In the genomic region with DNA sequence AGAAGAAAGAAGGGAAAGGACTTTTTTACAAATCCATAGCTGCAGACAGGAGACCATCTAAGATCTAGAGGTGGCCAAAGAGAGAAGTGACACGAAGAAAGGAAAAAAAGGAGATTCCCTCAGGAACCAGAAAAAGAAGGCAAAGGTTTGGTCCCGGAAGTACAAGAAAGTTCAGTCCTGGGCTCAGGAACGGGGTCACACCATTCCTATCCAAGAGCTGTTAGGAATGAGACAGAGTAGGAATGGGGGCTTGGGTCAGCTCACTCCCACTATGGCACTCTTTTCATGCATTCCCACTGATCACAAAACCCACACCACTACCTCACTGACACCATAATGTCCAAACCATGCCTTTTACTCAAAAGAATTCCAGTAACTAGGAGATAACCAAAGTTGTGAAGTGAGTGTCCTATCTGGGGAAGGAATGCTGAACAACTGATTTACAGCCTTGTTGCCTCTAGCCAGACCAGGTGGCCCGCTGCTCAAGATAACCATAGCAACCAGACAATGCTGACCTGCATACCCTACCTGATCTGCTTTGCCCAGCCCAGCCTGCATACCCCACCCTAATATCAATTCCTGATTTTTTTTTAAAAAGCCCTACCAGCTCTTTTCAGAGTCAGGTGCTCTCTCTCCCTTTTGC, we compare ENCODE assay signal across 23 cellular contexts. TPM values are rescaled to one million over a fixed set of nuclear protein-coding genes. Genes with fewer than 3 reads are reported as not detected.
DNase-seq lines count a peak whose midpoint lies in the region; ATAC-seq and TF ChIP-seq lines count a peak whose summit lies in the region.
"Had no signal": no experiment of that assay in that cellular context is flagged by ENCODE, and none has a peak within 500 bp of the region (broad histone marks: within the 10 kb centered on the region; RNA-seq: fewer than 3 reads in every experiment).

No MANE protein-coding gene starts in this region.

- H3K4me2 ChIP-seq in mammary epithelial cell (ENCODE audit: insufficient read depth, low read depth, low read length), result no peak overlapping the region
- H3K4me2 ChIP-seq: A549 had no signal

- no peak for DNase-seq in MCF 10A (ENCODE audit: unreplicated experiment)
- DNase-seq in mammary epithelial cell, result no peak
- DNase-seq in memory B cell (ENCODE audit: low spot score in 2 of 2), result no peak
- no peak for DNase-seq in stimulated activated effector memory CD8-positive, alpha-beta T cell treated with anti-CD3 and anti-CD28 coated beads, Interleukin-12 subunit alpha, Interleukin-12 subunit beta, amount 100 ng/mL, for 72 hours (ENCODE audit: low spot score in 2 of 2)
- no peak for DNase-seq in NCI-H446 treated with DMSO at 0.1 percent for 48 hours (lab: John Stamatoyannopoulos, UW)
- DNase-seq in nucleus accumbens (lab: John Stamatoyannopoulos, UW), result no peak
- DNase-seq: activated CD4-positive, alpha-beta T cell treated with anti-CD3 and anti-CD28 coated beads, Interleukin-2, amount 10 ng/mL, durations not matched to agents 7 days and 5 days; activated effector memory CD4-positive, alpha-beta T cell treated with Interleukin-2 at 50 U/mL for 16 hours; BE2C; heart left ventricle; KG1; NCI-H146; NCI-H2171 treated with DMSO at 0.1 percent for 48 hours; NCI-H526; RPMI8226; stimulated activated CD4-positive, alpha-beta T cell treated with anti-CD3 and anti-CD28 coated beads, Interleukin-4, amount 100 ng/mL, for 24 hours; stimulated activated naive CD8-positive, alpha-beta T cell treated with anti-CD3 and anti-CD28 coated beads, Interleukin-15, Interleukin-2, amounts not matched to agents 100 U/mL and 50 U/mL, for 24 hours had no signal

- BruUV-seq in MCF 10A (replicated peaks; lab: Mats Ljungman, UMichigan), result no TSS peak
- no TSS peak for BruUV-seq in mammary epithelial cell (replicated peaks; lab: Mats Ljungman, UMichigan)

- intact Hi-C loops in MCF 10A (cut with micrococcal nuclease), result no loop called here
- intact Hi-C loops in mammary epithelial cell (cut with micrococcal nuclease), result no loop called here

- no peak overlapping the region for H3K27ac ChIP-seq in mammary epithelial cell (ENCODE audit: insufficient read depth, low read depth, low read length)
- H3K27ac ChIP-seq: A549, heart left ventricle, tibial nerve had no signal

- H4K20me1 ChIP-seq in mammary epithelial cell (ENCODE audit: insufficient read depth, low read length), result no peaks in the 10 kb centered on the region

- H3K36me3 Mint-ChIP-seq in MCF 10A (ENCODE audit: insufficient read depth, unreplicated experiment) (peaks cover 58% of the 10 kb centered on the region), memory B cell (peaks cover 46% of the 10 kb centered on the region)
- H3K36me3 Mint-ChIP-seq in activated T-helper 17 cell treated with anti-CD3 and anti-CD28 coated beads, Interleukin-2, amount 50 U/mL, for 72 hours (ENCODE audit: low read depth), result peaks cover 95% of the 10 kb centered on the region
- H3K36me3 Mint-ChIP-seq in stimulated activated effector memory CD8-positive, alpha-beta T cell treated with anti-CD3 and anti-CD28 coated beads, Interleukin-12 subunit alpha, Interleukin-12 subunit beta, amount 100 ng/mL, for 72 hours, result peaks cover 91% of the 10 kb centered on the region

- no peaks in the 10 kb centered on the region for H3K9me3 Mint-ChIP-seq in MCF 10A (ENCODE audit: unreplicated experiment)
- no peaks in the 10 kb centered on the region for H3K9me3 Mint-ChIP-seq in activated T-helper 17 cell treated with anti-CD3 and anti-CD28 coated beads, Interleukin-2, amount 50 U/mL, for 72 hours
- H3K9me3 Mint-ChIP-seq in memory B cell, result peaks cover 1% of the 10 kb centered on the region
- H3K9me3 Mint-ChIP-seq in stimulated activated effector memory CD8-positive, alpha-beta T cell treated with anti-CD3 and anti-CD28 coated beads, Interleukin-12 subunit alpha, Interleukin-12 subunit beta, amount 100 ng/mL, for 72 hours, result no peaks in the 10 kb centered on the region
- H3K9me3 Mint-ChIP-seq: activated CD4-positive, alpha-beta T cell treated with anti-CD3 and anti-CD28 coated beads, Interleukin-2, amount 10 ng/mL, durations not matched to agents 7 days and 5 days; T-helper 1 cell treated with Interleukin-12 subunit alpha and Interleukin-12 subunit beta and Interleukin-4 antibody, amounts not matched to agents 30 μg/mL and 1 μg/mL, for 36 hours had no signal

- no peak overlapping the region for H2AFZ ChIP-seq in mammary epithelial cell (ENCODE audit: low read depth, low read length)

- CTCF ChIA-PET in MCF 10A (lab: Yijun Ruan, JAX) (interaction anchor here (0.7 kb wide), 1 partner anchor 311 kb away, joined by 4 read pairs; no protein-coding TSS in a partner anchor), mammary epithelial cell (lab: Charles Lee; ENCODE audit: low non-redundant PET) (no interaction called here)

- no peak for TF ChIP-seq CTCF in MCF 10A (IDR thresholded peaks at IDR 0.05; ENCODE audit: unreplicated experiment)
- TF ChIP-seq CTCF in mammary epithelial cell (conservative IDR thresholded peaks at IDR 0.05 in 1 of 2, IDR thresholded peaks at IDR 0.05 in 1 of 2; ENCODE audit: extremely low read depth in 1 of 2, insufficient read depth in 1 of 2, low read depth in 1 of 2, low read length in 2 of 2), result no peak

- dilution Hi-C loops in mammary epithelial cell (cut with HindIII; ENCODE audit: low sequenced_read_pairs), result no loop called here

- H3K4me1 ChIP-seq in mammary epithelial cell (ENCODE audit: insufficient read depth, low read length), result no peaks in the 10 kb centered on the region
- H3K4me1 ChIP-seq: BE2C had no signal

- H3K27me3 Mint-ChIP-seq in MCF 10A (ENCODE audit: insufficient read depth, unreplicated experiment) (no peaks in the 10 kb centered on the region), memory B cell (no peaks in the 10 kb centered on the region)
- H3K27me3 Mint-ChIP-seq in activated T-helper 17 cell treated with anti-CD3 and anti-CD28 coated beads, Interleukin-2, amount 50 U/mL, for 72 hours, result no peaks in the 10 kb centered on the region
- H3K27me3 Mint-ChIP-seq: activated CD4-positive, alpha-beta T cell treated with anti-CD3 and anti-CD28 coated beads, Interleukin-2, amount 10 ng/mL, durations not matched to agents 7 days and 5 days had no signal

- 96% methylated on average over 4 of the region's 4 CpGs for WGBS in mammary epithelial cell (ENCODE audit: low coverage, missing lambda C conversion rate)

- H3K4me3 Mint-ChIP-seq in MCF 10A (ENCODE audit: unreplicated experiment) (no peak overlapping the region), memory B cell (no peak overlapping the region)
- no peak overlapping the region for H3K4me3 Mint-ChIP-seq in activated T-helper 17 cell treated with anti-CD3 and anti-CD28 coated beads, Interleukin-2, amount 50 U/mL, for 72 hours
- H3K4me3 Mint-ChIP-seq in stimulated activated effector memory CD8-positive, alpha-beta T cell treated with anti-CD3 and anti-CD28 coated beads, Interleukin-12 subunit alpha, Interleukin-12 subunit beta, amount 100 ng/mL, for 72 hours, result no peak overlapping the region
- H3K4me3 Mint-ChIP-seq: activated CD4-positive, alpha-beta T cell treated with anti-CD3 and anti-CD28 coated beads, Interleukin-2, amount 10 ng/mL, durations not matched to agents 7 days and 5 days; T-helper 1 cell treated with Interleukin-12 subunit alpha and Interleukin-12 subunit beta and Interleukin-4 antibody, amounts not matched to agents 30 μg/mL and 1 μg/mL, for 36 hours had no signal

- peaks cover 4% of the 10 kb centered on the region for H3K9me3 ChIP-seq in mammary epithelial cell (replicated peaks; ENCODE audit: insufficient read depth, low read length)
- H3K9me3 ChIP-seq: BE2C had no signal

- ATAC-seq in activated T-helper 17 cell treated with anti-CD3 and anti-CD28 coated beads, Interleukin-2, amount 50 U/mL, for 72 hours (replicated peaks), result no peak
- no peak for ATAC-seq in memory B cell (ENCODE audit: low read depth)
- ATAC-seq in stimulated activated effector memory CD8-positive, alpha-beta T cell treated with anti-CD3 and anti-CD28 coated beads, Interleukin-12 subunit alpha, Interleukin-12 subunit beta, amount 100 ng/mL, for 72 hours, result no peak
- no peak for ATAC-seq in HG02610 (IDR thresholded peaks at IDR 0.05; ENCODE audit: unreplicated experiment)
- ATAC-seq: A549; heart left ventricle; left lobe of liver; stimulated activated naive CD8-positive, alpha-beta T cell treated with anti-CD3 and anti-CD28 coated beads, Interleukin-15, Interleukin-2, amounts not matched to agents 100 U/mL and 50 U/mL, for 24 hours had no signal

- POLR2A ChIA-PET in MCF 10A (lab: Yijun Ruan, JAX), result interaction anchor here (3.0 kb wide), 1 partner anchor 8 kb away, joined by 10 read pairs; the partner anchor contains the start of genes PPP2R3C and PRORP

- peak overlapping the region; percentile 4 for H3K27ac Mint-ChIP-seq in MCF 10A (ENCODE audit: low read depth, unreplicated experiment)
- H3K27ac Mint-ChIP-seq in activated T-helper 17 cell treated with anti-CD3 and anti-CD28 coated beads, Interleukin-2, amount 50 U/mL, for 72 hours, result peak overlapping the region; percentile 58
- H3K27ac Mint-ChIP-seq in memory B cell, result peak overlapping the region; percentile 17
- peak overlapping the region; percentile 14 for H3K27ac Mint-ChIP-seq in stimulated activated effector memory CD8-positive, alpha-beta T cell treated with anti-CD3 and anti-CD28 coated beads, Interleukin-12 subunit alpha, Interleukin-12 subunit beta, amount 100 ng/mL, for 72 hours
- H3K27ac Mint-ChIP-seq: T-helper 1 cell treated with Interleukin-12 subunit alpha and Interleukin-12 subunit beta and Interleukin-4 antibody, amounts not matched to agents 30 μg/mL and 1 μg/mL, for 36 hours had no signal

- H3K4me1 Mint-ChIP-seq in MCF 10A (ENCODE audit: insufficient read depth, unreplicated experiment) (peaks cover 7% of the 10 kb centered on the region), memory B cell (peaks cover 17% of the 10 kb centered on the region)
- peaks cover 16% of the 10 kb centered on the region for H3K4me1 Mint-ChIP-seq in activated T-helper 17 cell treated with anti-CD3 and anti-CD28 coated beads, Interleukin-2, amount 50 U/mL, for 72 hours
- H3K4me1 Mint-ChIP-seq in stimulated activated effector memory CD8-positive, alpha-beta T cell treated with anti-CD3 and anti-CD28 coated beads, Interleukin-12 subunit alpha, Interleukin-12 subunit beta, amount 100 ng/mL, for 72 hours, result peaks cover 39% of the 10 kb centered on the region

- H3K4me3 ChIP-seq in mammary epithelial cell (replicated peaks in 1 of 3; ENCODE audit: insufficient read depth in 1 of 3, low read depth in 2 of 3, low read length in 3 of 3), result no peak overlapping the region
- H3K4me3 ChIP-seq: A549, heart left ventricle, tibial nerve had no signal

- H3K9ac ChIP-seq in mammary epithelial cell (ENCODE audit: insufficient read depth, low read length), result no peak overlapping the region

- H3K36me3 ChIP-seq in mammary epithelial cell (ENCODE audit: insufficient read depth, low read length), result peaks cover 7% of the 10 kb centered on the region

- in situ Hi-C loops in mammary epithelial cell (cut with MboI; ENCODE audit: low sequenced_read_pairs in 2 of 2), result no loop called here

- H3K79me2 ChIP-seq in mammary epithelial cell (ENCODE audit: insufficient read depth, low read length), result no peaks in the 10 kb centered on the region

- H3K27me3 ChIP-seq in mammary epithelial cell (ENCODE audit: insufficient read depth, low read length), result no peaks in the 10 kb centered on the region
- H3K27me3 ChIP-seq: BE2C, heart left ventricle, tibial nerve had no signal

RNA-seq across cellular contexts. Expression of gene PPP2R3C, which starts 8.4 kb away (rescaled TPM):
- total RNA-seq in MCF 10A (2022), result 16.9 and 21.6 TPM in 2 replicates
- total RNA-seq in mammary epithelial cell, result 10 to 100 TPM; 12.2 to 18.7 TPM
- 8.0 TPM for polyA plus RNA-seq in mammary epithelial cell
- 10.6 TPM for polyA minus RNA-seq in mammary epithelial cell
- total RNA-seq in activated T-helper 17 cell treated with anti-CD3 and anti-CD28 coated beads, Interleukin-2, amount 50 U/mL, for 72 hours, result 10 to 100 TPM; 50.4 to 64.9 TPM

RNA-seq across cellular contexts. Expression of gene PRORP, which starts 8.9 kb away (rescaled TPM):
- 27.9 and 30.5 TPM in 2 replicates for total RNA-seq in MCF 10A (2022)
- 10 to 100 TPM; 33.5 to 53.2 TPM for total RNA-seq in mammary epithelial cell
- polyA plus RNA-seq in mammary epithelial cell, result 45.1 TPM
- 48.5 TPM for polyA minus RNA-seq in mammary epithelial cell
- total RNA-seq in activated T-helper 17 cell treated with anti-CD3 and anti-CD28 coated beads, Interleukin-2, amount 50 U/mL, for 72 hours, result 10 to 100 TPM; 40.3 to 52.9 TPM

Comparison
In these comparisons a context has a peak if more than half of its experiments do, and no peak if none do; other contexts are left out.
1. H3K27ac Mint-ChIP-seq: peak in every context shown above with its lines; median percentile 58 in activated T-helper 17 cell treated with anti-CD3 and anti-CD28 coated beads, Interleukin-2, amount 50 U/mL, for 72 hours; 17 in memory B cell; 14 in stimulated activated effector memory CD8-positive, alpha-beta T cell treated with anti-CD3 and anti-CD28 coated beads, Interleukin-12 subunit alpha, Interleukin-12 subunit beta, amount 100 ng/mL, for 72 hours; 4 in MCF 10A.